ENCODE assay signal across 22 cellular contexts in genomic region chr13:41050041-41050440, GRCh38. TPM values are rescaled to one million over a fixed set of nuclear protein-coding genes. Genes with fewer than 3 reads are reported as not detected.
DNase-seq lines count a peak whose midpoint lies in the region; ATAC-seq and TF ChIP-seq lines count a peak whose summit lies in the region.
"Had no signal": no experiment of that assay in that cellular context is flagged by ENCODE, and none has a peak within 500 bp of the region (broad histone marks: within the 10 kb centered on the region; RNA-seq: fewer than 3 reads in every experiment).

No MANE protein-coding gene starts in this region.

- no peak overlapping the region for H4K91ac ChIP-seq in H9 (ENCODE audit: insufficient read length, low read depth, low read length)

- DNase-seq in activated naive CD8-positive, alpha-beta T cell treated with anti-CD3 and anti-CD28 coated beads for 36 hours, result no peak
- no peak for DNase-seq in RWPE2 (ENCODE audit: low spot score)
- DNase-seq in OCI-M2 (lab: John Stamatoyannopoulos, UW; ENCODE audit: unreplicated experiment), result no peak
- DNase-seq in H9, result no peak
- DNase-seq: activated CD4-positive, alpha-beta T cell treated with anti-CD3 and anti-CD28 coated beads, Interleukin-2, amount 10 ng/mL, durations not matched to agents 24 days and 14 days; activated naive CD8-positive, alpha-beta T cell treated with anti-CD3 and anti-CD28 coated beads, Interleukin-2, amount 10 ng/mL, durations not matched to agents 7 days and 5 days; brain microvascular endothelial cell; CD8-positive, alpha-beta T cell; HFFc6; MG63; mucosa of descending colon; NCI-H1694 treated with DMSO at 0.1 percent for 48 hours; NCI-H345; RPMI8226; stimulated activated CD8-positive, alpha-beta memory T cell treated with anti-CD3 and anti-CD28 coated beads, Interleukin-4, amount 100 ng/mL, for 48 hours had no signal

- no peak overlapping the region for H3K4me2 ChIP-seq in H9 (ENCODE audit: insufficient read depth, insufficient read length, low read length)

- peaks cover 4% of the 10 kb centered on the region for H3K79me1 ChIP-seq in H9 (ENCODE audit: insufficient read depth, low read depth, low read length, poor library complexity, severe bottlenecking)

- H3T11ph ChIP-seq in H9 (ENCODE audit: low read length), result no peak overlapping the region

- no peak overlapping the region for H4K8ac ChIP-seq in H9 (replicated peaks; ENCODE audit: insufficient read length, low read depth, low read length)

- H3K23me2 ChIP-seq in H9 (ENCODE audit: insufficient read length, low read depth, low read length, poor library complexity, severe bottlenecking), result no peaks in the 10 kb centered on the region

- no peak for TF ChIP-seq CTCF in RWPE2 (IDR thresholded peaks at IDR 0.05; ENCODE audit: poor library complexity, severe bottlenecking)
- no peak for TF ChIP-seq CTCF in H9 (conservative IDR thresholded peaks at IDR 0.05)

- no peak overlapping the region for H3K56ac ChIP-seq in H9 (ENCODE audit: insufficient read length, low read depth, low read length)

- H3K9me3 ChIP-seq in RWPE2 (ENCODE audit: severe bottlenecking) (peaks cover 3% of the 10 kb centered on the region), H9 (ENCODE audit: control insufficient read depth, low read depth, low read length) (peaks cover 17% of the 10 kb centered on the region)

- no peak overlapping the region for H2BK120ac ChIP-seq in H9 (ENCODE audit: low read depth, low read length, poor library complexity, severe bottlenecking)

- ATAC-seq in RWPE2 (ENCODE audit: low read depth) (peak; percentile 35; the same call in 1 of the 3 replicates), esophagus mucosa (peak; percentile 55), GM18498 (IDR thresholded peaks at IDR 0.05; ENCODE audit: unreplicated experiment) (no peak), GM18861 (IDR thresholded peaks at IDR 0.05; ENCODE audit: unreplicated experiment) (no peak)
- ATAC-seq: CD8-positive, alpha-beta T cell; left lobe of liver; mucosa of descending colon had no signal

- H3K36me3 ChIP-seq in RWPE2 (ENCODE audit: low read depth), result no peaks in the 10 kb centered on the region

- no peak overlapping the region for H2BK12ac ChIP-seq in H9 (ENCODE audit: insufficient read length, low read depth, low read length)

- no peak overlapping the region for H3K9ac ChIP-seq in H9 (ENCODE audit: extremely low read depth, insufficient read length, low read length)

- no peak overlapping the region for H3K4ac ChIP-seq in H9 (ENCODE audit: low read depth, low read length)

- no peak overlapping the region for H3K4me3 ChIP-seq in RWPE2 (ENCODE audit: severe bottlenecking)
- H3K4me3 ChIP-seq: MG63, mucosa of descending colon had no signal

- no peak overlapping the region for H3K18ac ChIP-seq in H9 (ENCODE audit: insufficient read length, low read depth, low read length)

- no peak overlapping the region for H4K5ac ChIP-seq in H9 (ENCODE audit: insufficient read length, low read depth, low read length)

- no peak overlapping the region for H3K27ac ChIP-seq in RWPE2 (ENCODE audit: poor library complexity, severe bottlenecking)
- no peak overlapping the region for H3K27ac ChIP-seq in H9 (ENCODE audit: insufficient read length, low read depth, low read length)
- H3K27ac ChIP-seq: brain microvascular endothelial cell, epithelial cell of prostate, HL-60 had no signal

- H2BK15ac ChIP-seq in H9 (ENCODE audit: low read depth, low read length), result no peak overlapping the region

- no peak overlapping the region for H2BK20ac ChIP-seq in H9 (ENCODE audit: low read depth, low read length, poor library complexity, severe bottlenecking)

- no peak overlapping the region for H2AK5ac ChIP-seq in H9 (ENCODE audit: insufficient read length, low read length)

- H3K4me3 Mint-ChIP-seq in activated naive CD8-positive, alpha-beta T cell, result no peak overlapping the region
- no peak overlapping the region for H3K4me3 Mint-ChIP-seq in activated naive CD8-positive, alpha-beta T cell treated with anti-CD3 and anti-CD28 coated beads for 36 hours
- no peak overlapping the region for H3K4me3 Mint-ChIP-seq in H9
- H3K4me3 Mint-ChIP-seq: activated CD4-positive, alpha-beta T cell treated with anti-CD3 and anti-CD28 coated beads, Interleukin-2, amount 10 ng/mL, durations not matched to agents 24 days and 14 days; activated naive CD8-positive, alpha-beta T cell treated with anti-CD3 and anti-CD28 coated beads, Interleukin-2, amount 10 ng/mL, durations not matched to agents 7 days and 5 days; CD8-positive, alpha-beta T cell; HFFc6 had no signal

- no CpG with 5 or more reads among the region's 1 CpG for WGBS in H9 (ENCODE audit: extremely low coverage, insufficient read length, low lambda C conversion rate)

- H3K36me3 Mint-ChIP-seq in activated naive CD8-positive, alpha-beta T cell, result peaks cover 10% of the 10 kb centered on the region
- peaks cover 35% of the 10 kb centered on the region for H3K36me3 Mint-ChIP-seq in activated naive CD8-positive, alpha-beta T cell treated with anti-CD3 and anti-CD28 coated beads for 36 hours
- peaks cover 21 to 42% (median 36%) of the 10 kb centered on the region in 3 experiments for H3K36me3 Mint-ChIP-seq in H9 (ENCODE audit: insufficient read depth in 1 of 3, low read depth in 3 of 3)

- H3K4me1 Mint-ChIP-seq in activated naive CD8-positive, alpha-beta T cell (ENCODE audit: low read depth), result peaks cover 36% of the 10 kb centered on the region
- H3K4me1 Mint-ChIP-seq in activated naive CD8-positive, alpha-beta T cell treated with anti-CD3 and anti-CD28 coated beads for 36 hours, result peaks cover 31% of the 10 kb centered on the region
- peaks cover 1 to 3% of the 10 kb centered on the region in 2 experiments for H3K4me1 Mint-ChIP-seq in H9

- H3K79me2 ChIP-seq in H9 (ENCODE audit: insufficient read depth, low read length), result no peaks in the 10 kb centered on the region

- H3K27me3 Mint-ChIP-seq in activated naive CD8-positive, alpha-beta T cell, result no peaks in the 10 kb centered on the region
- no peaks in the 10 kb centered on the region for H3K27me3 Mint-ChIP-seq in activated naive CD8-positive, alpha-beta T cell treated with anti-CD3 and anti-CD28 coated beads for 36 hours
- H3K27me3 Mint-ChIP-seq in H9 (ENCODE audit: low read depth), result peaks cover 2% of the 10 kb centered on the region; the same call in 1 of the 2 replicates
- H3K27me3 Mint-ChIP-seq: activated CD4-positive, alpha-beta T cell treated with anti-CD3 and anti-CD28 coated beads, Interleukin-2, amount 10 ng/mL, durations not matched to agents 24 days and 14 days; activated naive CD8-positive, alpha-beta T cell treated with anti-CD3 and anti-CD28 coated beads, Interleukin-2, amount 10 ng/mL, durations not matched to agents 7 days and 5 days had no signal

- no peak overlapping the region for H3K14ac ChIP-seq in H9 (ENCODE audit: insufficient read depth, low read length)

- no peaks in the 10 kb centered on the region for H3K9me3 Mint-ChIP-seq in activated naive CD8-positive, alpha-beta T cell (ENCODE audit: low read depth)
- H3K9me3 Mint-ChIP-seq in activated naive CD8-positive, alpha-beta T cell treated with anti-CD3 and anti-CD28 coated beads for 36 hours, result peaks cover 2% of the 10 kb centered on the region
- H3K9me3 Mint-ChIP-seq in H9, result peaks cover 41 to 43% of the 10 kb centered on the region in 2 experiments
- H3K9me3 Mint-ChIP-seq: CD8-positive, alpha-beta T cell had no signal

- H2BK5ac ChIP-seq in H9 (ENCODE audit: insufficient read length, low read length), result no peak overlapping the region

- no peak overlapping the region for H2AFZ ChIP-seq in H9 (ENCODE audit: low read length)

- peaks cover 32% of the 10 kb centered on the region for H3K4me1 ChIP-seq in RWPE2 (ENCODE audit: insufficient read depth, poor library complexity, severe bottlenecking)
- no peaks in the 10 kb centered on the region for H3K4me1 ChIP-seq in H9 (ENCODE audit: insufficient read depth, low read length)

- H4K20me1 ChIP-seq in H9 (ENCODE audit: control insufficient read depth, insufficient read depth, insufficient read length), result no peaks in the 10 kb centered on the region

- H3K27me3 ChIP-seq in RWPE2 (ENCODE audit: insufficient read depth, poor library complexity, severe bottlenecking) (no peaks in the 10 kb centered on the region), H9 (ENCODE audit: insufficient read depth, low read length) (no peaks in the 10 kb centered on the region)
- H3K27me3 ChIP-seq: brain microvascular endothelial cell, MG63 had no signal

- no peak overlapping the region for H3K23ac ChIP-seq in H9 (ENCODE audit: insufficient read length, low read depth, low read length)

- peak overlapping the region; percentile 25 for H3K27ac Mint-ChIP-seq in activated naive CD8-positive, alpha-beta T cell
- H3K27ac Mint-ChIP-seq in activated naive CD8-positive, alpha-beta T cell treated with anti-CD3 and anti-CD28 coated beads for 36 hours, result no peak overlapping the region
- H3K27ac Mint-ChIP-seq in H9, result no peak overlapping the region
- H3K27ac Mint-ChIP-seq: activated CD4-positive, alpha-beta T cell treated with anti-CD3 and anti-CD28 coated beads, Interleukin-2, amount 10 ng/mL, durations not matched to agents 24 days and 14 days; activated naive CD8-positive, alpha-beta T cell treated with anti-CD3 and anti-CD28 coated beads, Interleukin-2, amount 10 ng/mL, durations not matched to agents 7 days and 5 days; CD8-positive, alpha-beta T cell; HFFc6 had no signal

RNA-seq across cellular contexts. Expression of gene WBP4, which starts 11.3 kb away (rescaled TPM):
- 10 to 100 TPM; 15.9 to 16.7 TPM for total RNA-seq in activated naive CD8-positive, alpha-beta T cell treated with anti-CD3 and anti-CD28 coated beads for 36 hours
- 5.3 TPM for total RNA-seq in esophagus mucosa
- 7.1 and 7.2 TPM in 2 replicates for total RNA-seq in H9 (2021)

RNA-seq across cellular contexts. Expression of gene ELF1, which starts 30.9 kb away (rescaled TPM):
- 10 to 100 TPM; 93.3 to 97.9 TPM for total RNA-seq in activated naive CD8-positive, alpha-beta T cell treated with anti-CD3 and anti-CD28 coated beads for 36 hours
- total RNA-seq in esophagus mucosa (68.9 TPM), H9 (2021) (14.8 and 15.5 TPM in 2 replicates)

Comparison
In these comparisons a context has a peak if more than half of its experiments do, and no peak if none do; other contexts are left out.
1. ATAC-seq: peak in RWPE2 (single experiment) and esophagus mucosa (single experiment); none in GM18498 (single experiment) and GM18861 (single experiment).